9 cellular contexts compared by ENCODE assay signal in the genomic region with DNA sequence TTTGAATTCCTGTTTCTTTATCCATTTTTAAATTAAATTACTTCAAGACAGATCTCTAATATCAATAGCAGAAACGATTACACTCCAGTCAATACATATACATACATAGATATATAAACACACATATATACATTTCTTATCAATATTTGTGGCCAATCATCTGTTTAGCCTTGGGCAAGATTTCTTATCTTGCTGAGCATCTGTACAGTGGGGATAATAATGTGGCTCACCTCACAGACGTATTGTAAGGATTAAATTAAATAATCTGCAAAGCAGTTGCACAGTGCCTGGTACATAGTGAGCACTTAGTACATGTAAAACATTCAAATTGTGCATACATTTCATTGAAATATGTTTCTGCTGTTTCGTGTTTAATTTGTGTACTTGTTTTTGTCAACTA. TPM values are rescaled to one million over a fixed set of nuclear protein-coding genes. Genes with fewer than 3 reads are reported as not detected.
"Had no signal": no experiment of that assay in that cellular context is flagged by ENCODE, and none has a peak within 500 bp of the region (broad histone marks: within the 10 kb centered on the region; RNA-seq: fewer than 3 reads in every experiment).

No MANE protein-coding gene starts in this region.

- ATAC-seq: GM23338, HCT116 had no signal

- H3K4me2 ChIP-seq: GM23338 had no signal

- H3K36me3 ChIP-seq: HAP-1 had no signal

- H3K9me3 Mint-ChIP-seq: GM23338, H9, HFFc6 had no signal

- DNase-seq: GM23248, GOT3, H7, H9, HCEC 1CT, HFFc6 had no signal

- H3K27ac Mint-ChIP-seq: GM23338, H9, HFFc6 had no signal

- H2AFZ ChIP-seq: GM23248, GM23338 had no signal

- H3K4me1 Mint-ChIP-seq: GM23338 had no signal

- H3K4me3 ChIP-seq: GM23248, GM23338, HAP-1 had no signal

- H3K27ac ChIP-seq: GM23248 had no signal

- H3K9ac ChIP-seq: GM23248 had no signal

- H3K4me3 Mint-ChIP-seq: GM23338, H9, HFFc6 had no signal

RNA-seq across cellular contexts. Expression of gene CACNB2, which starts 17.5 kb away (rescaled TPM):
- total RNA-seq: HFFc6 had no signal
